In genomic region chr1:207908112-207908734, GRCh38 we compare ENCODE assay signal across 16 cellular contexts. TPM values are rescaled to one million over a fixed set of nuclear protein-coding genes. Genes with fewer than 3 reads are reported as not detected.
A peak's percentile ranks its signal among the peaks of the same experiment; 100 is the strongest.
DNase-seq lines count a peak whose midpoint lies in the region; ATAC-seq, FAIRE-seq and TF ChIP-seq lines count a peak whose summit lies in the region.
"Had no signal": no experiment of that assay in that cellular context is flagged by ENCODE, and none has a peak within 500 bp of the region (broad histone marks: within the 10 kb centered on the region; RNA-seq: fewer than 3 reads in every experiment).

No MANE protein-coding gene starts in this region.

- no peaks in the 10 kb centered on the region for H3K27me3 ChIP-seq in Loucy (ENCODE audit: insufficient read depth, low read length, poor library complexity, severe bottlenecking)
- H3K27me3 ChIP-seq in stomach smooth muscle (ENCODE audit: control insufficient read depth in 1 of 2, insufficient read depth in 2 of 2, low read length in 2 of 2) = peaks cover 7 to 20% of the 10 kb centered on the region in 2 donors
- peaks cover 2% of the 10 kb centered on the region for H3K27me3 ChIP-seq in SJCRH30

- peaks cover 7% of the 10 kb centered on the region; the same call in 1 of the 2 replicates for H3F3A ChIP-seq in Loucy (ENCODE audit: low read depth)

- TF ChIP-seq CTCF in Loucy (conservative IDR thresholded peaks at IDR 0.05; ENCODE audit: low read length) = no peak
- no peak for TF ChIP-seq CTCF in kidney (IDR thresholded peaks at IDR 0.05; ENCODE audit: borderline replicate concordance, extremely low read depth, insufficient read depth)

- no peaks in the 10 kb centered on the region for H4K20me1 ChIP-seq in Loucy (ENCODE audit: insufficient read depth, low read length, poor library complexity, severe bottlenecking)

- H3K9me2 ChIP-seq in Loucy (replicated peaks; ENCODE audit: low read depth, low read length) = no peaks in the 10 kb centered on the region

- intact Hi-C loops in kidney (cut with DNase I) = no loop called here

- H3K36me3 ChIP-seq in Loucy (ENCODE audit: insufficient read depth, low read length) = no peaks in the 10 kb centered on the region
- no peaks in the 10 kb centered on the region for H3K36me3 ChIP-seq in kidney (ENCODE audit: control insufficient read depth in 1 of 2, insufficient read depth in 2 of 2, low read length in 2 of 2)
- no peaks in the 10 kb centered on the region for H3K36me3 ChIP-seq in stomach smooth muscle (ENCODE audit: control insufficient read depth in 2 of 2, insufficient read depth in 2 of 2, low read length in 2 of 2)
- H3K36me3 ChIP-seq in SJCRH30 = no peaks in the 10 kb centered on the region

- DNase-seq in dermis blood vessel endothelial cell = peak; percentile 59
- no peak for DNase-seq in kidney
- no peak for DNase-seq in activated CD4-positive, CD25-positive, alpha-beta regulatory T cell (lab: John Stamatoyannopoulos, UW)
- DNase-seq in T-helper 2 cell = no peak
- no peak for DNase-seq in SJCRH30
- DNase-seq: NCI-H1436 treated with DMSO at 0.1 percent for 48 hours; NCI-H510A; PC-3; stimulated activated naive CD4-positive, alpha-beta T cell treated with Interleukin-2 at 50 U/mL for 16 hours; SW 1271 had no signal

- H3K9ac ChIP-seq in Loucy (ENCODE audit: low read depth, low read length, poor library complexity, severe bottlenecking) (no peak overlapping the region), kidney (ENCODE audit: low read length in 2 of 2) (peak overlapping the region in 1 of 2 donors; percentile 24), stomach smooth muscle (ENCODE audit: low read length in 2 of 2) (no peak overlapping the region)

- H3K79me2 ChIP-seq in Loucy (ENCODE audit: insufficient read depth, low read length) = no peaks in the 10 kb centered on the region

- H3K9me3 ChIP-seq in Loucy (ENCODE audit: insufficient read depth, low read depth, low read length) (no peaks in the 10 kb centered on the region), kidney (ENCODE audit: control insufficient read depth in 1 of 2, low read length in 2 of 2) (no peaks in the 10 kb centered on the region), stomach smooth muscle (ENCODE audit: control insufficient read depth in 2 of 2, low read length in 2 of 2) (no peaks in the 10 kb centered on the region), SJCRH30 (replicated peaks) (no peaks in the 10 kb centered on the region)

- H3K4me3 ChIP-seq in Loucy (ENCODE audit: low read length, poor library complexity, severe bottlenecking) (no peak overlapping the region), kidney (ENCODE audit: low read length in 2 of 2) (peak overlapping the region in 1 of 2 donors; percentile 47), stomach smooth muscle (ENCODE audit: low read length in 2 of 2) (peak overlapping the region in 1 of 2 donors; percentile 55), SJCRH30 (no peak overlapping the region)

- no peak overlapping the region for H3K4me2 ChIP-seq in Loucy (ENCODE audit: low read depth, low read length, poor library complexity, severe bottlenecking)

- H3K27ac ChIP-seq in kidney (ENCODE audit: low read depth in 2 of 2, low read length in 2 of 2) (peak overlapping the region; percentile 16 to 80), stomach smooth muscle (ENCODE audit: low read length) (peak overlapping the region; percentile 11), SJCRH30 (no peak overlapping the region)

- no peak for ATAC-seq in HG03097 (IDR thresholded peaks at IDR 0.05; ENCODE audit: low FRiP score, unreplicated experiment)
- ATAC-seq: activated CD4-positive, CD25-positive, alpha-beta regulatory T cell treated with anti-CD3 and anti-CD28 coated beads, Interleukin-2, amount 50 U/mL, for 24 hours; left lobe of liver; natural killer cell treated with Interleukin-12 subunit alpha and Interleukin-12 subunit beta and Interleukin-15 and Interleukin-18, amount 100 ng/mL, for 72 hours; PC-3 had no signal

- FAIRE-seq in kidney (lab: Jason Lieb, UNC) = no peak

- peak overlapping the region; percentile 22; the same call in 1 of the 2 replicates for H2AFZ ChIP-seq in Loucy (ENCODE audit: low read length)

- H3K4me1 ChIP-seq in Loucy (ENCODE audit: insufficient read depth, low read length, poor library complexity, severe bottlenecking) = peaks cover 34% of the 10 kb centered on the region
- H3K4me1 ChIP-seq in kidney (ENCODE audit: control insufficient read depth in 1 of 2, insufficient read depth in 1 of 2, low read depth in 1 of 2, low read length in 2 of 2) = peaks cover 0 to 6% of the 10 kb centered on the region in 2 donors
- peaks cover 11% of the 10 kb centered on the region for H3K4me1 ChIP-seq in stomach smooth muscle (ENCODE audit: control insufficient read depth, insufficient read depth, low read length)
- H3K4me1 ChIP-seq in SJCRH30 = no peaks in the 10 kb centered on the region

RNA-seq across cellular contexts. Expression of gene CD34, which starts 2.7 kb away (rescaled TPM):
- 62.4 and 126 TPM in 2 replicates for total RNA-seq in dermis blood vessel endothelial cell
- total RNA-seq in kidney = 50.9 TPM
- 69.4 TPM for polyA plus RNA-seq in kidney (ENCODE audit: insufficient read depth, low read depth, low replicate concordance)
- 0.36 and 0.43 TPM in 2 replicates for total RNA-seq in SJCRH30 (2014; rRNA removed; shearing (Covaris generic))
- total RNA-seq: natural killer cell treated with Interleukin-12 subunit alpha and Interleukin-12 subunit beta and Interleukin-15 and Interleukin-18, amount 100 ng/mL, for 72 hours; PC-3 had no signal

Comparison
In these comparisons a context has a peak if more than half of its experiments do, and no peak if none do; other contexts are left out.
1. RNA of gene CD34, which starts 2.7 kb away (total RNA-seq): 62.4 to 126 TPM in dermis blood vessel endothelial cell and 50.9 TPM in kidney (single experiment); 0.36 to 0.43 TPM in SJCRH30; every median in the first group is over 10 times any median in the second.